1 cellular context compared by ENCODE assay signal in genomic region chr11:2976289-2977063, GRCh38.
TF ChIP-seq lines count a peak whose summit lies in the region.

No MANE protein-coding gene starts in this region.

TF ChIP-seq in K562, 482 proteins besides CTCF, POLR2A, EP300 and RAD21:
- TF ChIP-seq NUFIP1 (IDR thresholded peaks at IDR 0.05; ENCODE audit: partially characterized antibody), result no peak
- TF ChIP-seq, protein P1, sequence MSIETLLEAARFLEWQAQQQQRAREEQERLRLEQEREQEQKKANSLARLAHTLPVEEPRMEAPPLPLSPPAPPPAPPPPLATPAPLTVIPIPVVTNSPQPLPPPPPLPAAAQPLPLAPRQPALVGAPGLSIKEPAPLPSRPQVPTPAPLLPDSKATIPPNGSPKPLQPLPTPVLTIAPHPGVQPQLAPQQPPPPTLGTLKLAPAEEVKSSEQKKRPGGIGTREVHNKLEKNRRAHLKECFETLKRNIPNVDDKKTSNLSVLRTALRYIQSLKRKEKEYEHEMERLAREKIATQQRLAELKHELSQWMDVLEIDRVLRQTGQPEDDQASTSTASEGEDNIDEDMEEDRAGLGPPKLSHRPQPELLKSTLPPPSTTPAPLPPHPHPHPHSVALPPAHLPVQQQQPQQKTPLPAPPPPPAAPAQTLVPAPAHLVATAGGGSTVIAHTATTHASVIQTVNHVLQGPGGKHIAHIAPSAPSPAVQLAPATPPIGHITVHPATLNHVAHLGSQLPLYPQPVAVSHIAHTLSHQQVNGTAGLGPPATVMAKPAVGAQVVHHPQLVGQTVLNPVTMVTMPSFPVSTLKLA (conservative IDR thresholded peaks at IDR 0.05), result no peak
- no peak for TF ChIP-seq NFIX (CRISPR knock-in tag; IDR thresholded peaks at IDR 0.05; ENCODE audit: low read depth)
- TF ChIP-seq DPF2 (IDR thresholded peaks at IDR 0.05), result no peak
- TF ChIP-seq GATAD2A (IDR thresholded peaks at IDR 0.05), result no peak
- TF ChIP-seq SRSF9 (IDR thresholded peaks at IDR 0.05; ENCODE audit: borderline replicate concordance, low read depth, low read length), result no peak
